19 cellular contexts compared by ENCODE assay signal in genomic region chr9:15670246-15670645, GRCh38.
DNase-seq lines count a peak whose midpoint lies in the region; ATAC-seq, FAIRE-seq and TF ChIP-seq lines count a peak whose summit lies in the region.
"Had no signal": no experiment of that assay in that cellular context is flagged by ENCODE, and none has a peak within 500 bp of the region (broad histone marks: within the 10 kb centered on the region; RNA-seq: fewer than 3 reads in every experiment).

No MANE protein-coding gene starts in this region.

- no peak overlapping the region for H3K4me3 ChIP-seq in kidney (ENCODE audit: low read length in 2 of 2)
- H3K4me3 ChIP-seq: body of pancreas, lung had no signal

- ATAC-seq in GM18517 (IDR thresholded peaks at IDR 0.05; ENCODE audit: unreplicated experiment) (peak; percentile 80), GM19467 (IDR thresholded peaks at IDR 0.05; ENCODE audit: unreplicated experiment) (peak; percentile 71), HG02678 (IDR thresholded peaks at IDR 0.05; ENCODE audit: unreplicated experiment) (peak; percentile 67), HG03432 (IDR thresholded peaks at IDR 0.05; ENCODE audit: unreplicated experiment) (peak; percentile 83)
- ATAC-seq: body of pancreas; CD8-positive, alpha-beta T cell; naive thymus-derived CD8-positive, alpha-beta T cell; stimulated activated naive CD8-positive, alpha-beta T cell treated with anti-CD3 and anti-CD28 coated beads, Interleukin-15, Interleukin-2, amounts not matched to agents 100 U/mL and 50 U/mL, for 24 hours had no signal

- intact Hi-C loops in kidney (cut with DNase I): no loop called here

- DNase-seq in SIG-M5 treated with dmso at 0.1 percent for 504 hours (lab: John Stamatoyannopoulos, UW; ENCODE audit: unreplicated experiment) (no peak), kidney (no peak), HEK293T (ENCODE audit: extremely low spot score) (no peak), SHP77 treated with DMSO at 0.1 percent for 48 hours (lab: John Stamatoyannopoulos, UW) (no peak)
- DNase-seq: activated CD4-positive, alpha-beta T cell treated with anti-CD3 and anti-CD28 coated beads, Interleukin-2, amount 10 ng/mL, durations not matched to agents 24 days and 14 days; activated naive CD4-positive, alpha-beta T cell treated with anti-CD3 and anti-CD28 coated beads, Interleukin-2, amount 50 U/mL, for 16 hours; body of pancreas; CD8-positive, alpha-beta T cell; cortex of kidney; naive thymus-derived CD8-positive, alpha-beta T cell; NCI-H1436; posterior cingulate gyrus; stimulated activated naive CD8-positive, alpha-beta T cell treated with anti-CD3 and anti-CD28 coated beads, Interleukin-15, Interleukin-2, amounts not matched to agents 100 U/mL and 50 U/mL, for 24 hours had no signal

- CTCF ChIA-PET in HEK293T (lab: Yijun Ruan, JAX): no interaction called here

- FAIRE-seq in kidney (lab: Jason Lieb, UNC): no peak
- FAIRE-seq: frontal cortex had no signal

- TF ChIP-seq CTCF in kidney (IDR thresholded peaks at IDR 0.05; ENCODE audit: borderline replicate concordance, extremely low read depth, insufficient read depth): no peak

- H3K9me3 ChIP-seq in kidney (ENCODE audit: control insufficient read depth in 1 of 2, low read length in 2 of 2): no peaks in the 10 kb centered on the region
- H3K9me3 ChIP-seq: body of pancreas had no signal

- H3K4me1 ChIP-seq in kidney (ENCODE audit: control insufficient read depth in 1 of 2, insufficient read depth in 1 of 2, low read depth in 1 of 2, low read length in 2 of 2): no peaks in the 10 kb centered on the region
- H3K4me1 ChIP-seq: body of pancreas had no signal

- H3K9ac ChIP-seq in kidney (ENCODE audit: low read length in 2 of 2): no peak overlapping the region

- H3K27ac ChIP-seq in kidney (ENCODE audit: low read depth in 2 of 2, low read length in 2 of 2): no peak overlapping the region
- H3K27ac ChIP-seq: body of pancreas had no signal

- POLR2A ChIA-PET in HEK293T (lab: Yijun Ruan, JAX): no interaction called here

- no peaks in the 10 kb centered on the region for H3K36me3 ChIP-seq in kidney (ENCODE audit: control insufficient read depth in 1 of 2, insufficient read depth in 2 of 2, low read length in 2 of 2)

TF ChIP-seq in HEK293T, 16 proteins besides CTCF, POLR2A, EP300 and RAD21:
- TF ChIP-seq LEF1 (IDR thresholded peaks at IDR 0.05; ENCODE audit: borderline replicate concordance) (no peak), FOXM1 (IDR thresholded peaks at IDR 0.05; ENCODE audit: borderline replicate concordance) (no peak), ZNF384 (IDR thresholded peaks at IDR 0.05) (no peak), SP1 (IDR thresholded peaks at IDR 0.05) (no peak), ARNT (IDR thresholded peaks at IDR 0.05) (no peak), PKNOX1 (IDR thresholded peaks at IDR 0.05) (no peak), BHLHE40 (IDR thresholded peaks at IDR 0.05; ENCODE audit: borderline replicate concordance) (no peak), NFRKB (IDR thresholded peaks at IDR 0.05) (no peak), FOXK2 (IDR thresholded peaks at IDR 0.05) (no peak), TARDBP (IDR thresholded peaks at IDR 0.05) (no peak), HDGF (IDR thresholded peaks at IDR 0.05; ENCODE audit: borderline replicate concordance) (no peak)
